In genomic region chr6:80438728-80439127, GRCh38 we compare ENCODE assay signal across 12 cellular contexts.
DNase-seq lines count a peak whose midpoint lies in the region; ATAC-seq and TF ChIP-seq lines count a peak whose summit lies in the region.
"Had no signal": no experiment of that assay in that cellular context is flagged by ENCODE, and none has a peak within 500 bp of the region (broad histone marks: within the 10 kb centered on the region; RNA-seq: fewer than 3 reads in every experiment).

No MANE protein-coding gene starts in this region.

- WGBS in IMR-90 (ENCODE audit: extremely low coverage in 2 of 2, insufficient read length in 1 of 2), 2 experiments, result no CpG with 5 or more reads among the region's 2 CpGs
- 0% methylated on average over 2 of the region's 2 CpGs for WGBS in mesenchymal stem cell

- DNase-seq in AG10803 (ENCODE audit: low read depth), result peak; percentile 94
- peak; percentile 90 for DNase-seq in IMR-90
- peak; percentile 81 for DNase-seq in brain microvascular endothelial cell
- peak; percentile 70 for DNase-seq in mesenchymal stem cell
- no peak for DNase-seq in activated T-cell treated with anti-CD3 and anti-CD28 coated beads, Interleukin-2, amount 50 U/mL, for 72 hours
- DNase-seq in NCI-H2029 (lab: John Stamatoyannopoulos, UW), result no peak
- DNase-seq: NCI-H510A; stimulated activated CD8-positive, alpha-beta memory T cell treated with anti-CD3 and anti-CD28 coated beads, Interleukin-4, amount 100 ng/mL, for 48 hours; T-helper 9 cell had no signal

- H3K9me3 ChIP-seq in IMR-90 (ENCODE audit: control insufficient read depth, insufficient read depth, low read length) (no peaks in the 10 kb centered on the region), mesenchymal stem cell (ENCODE audit: control insufficient read depth, low read length) (no peaks in the 10 kb centered on the region)
- H3K9me3 ChIP-seq: Caco-2 had no signal

- peaks cover 7% of the 10 kb centered on the region for H3K4me1 ChIP-seq in IMR-90 (ENCODE audit: control insufficient read depth, insufficient read depth, low read length)
- no peaks in the 10 kb centered on the region for H3K4me1 ChIP-seq in mesenchymal stem cell (ENCODE audit: control insufficient read depth, insufficient read depth, low read depth, low read length)

- H3K14ac ChIP-seq in IMR-90 (replicated peaks; ENCODE audit: low read depth, low read length) (peak overlapping the region; percentile 53; the same call in 1 of the 2 replicates), mesenchymal stem cell (ENCODE audit: low read length in 2 of 2) (no peak overlapping the region)

- intact Hi-C loops in IMR-90 (cut with micrococcal nuclease), result loop anchor here (2.0 kb wide), 2 partner anchors 14 to 18 kb away; no protein-coding TSS in a partner anchor

- H3K9ac ChIP-seq in IMR-90 (ENCODE audit: low read depth, low read length), result no peak overlapping the region; the same call in 1 of the 2 replicates
- peak overlapping the region; percentile 60 for H3K9ac ChIP-seq in mesenchymal stem cell (ENCODE audit: low read length)

- H3K27ac ChIP-seq in IMR-90 (ENCODE audit: insufficient read depth, low read length) (no peak overlapping the region), brain microvascular endothelial cell (peak overlapping the region; percentile 51), mesenchymal stem cell (ENCODE audit: low read length, poor library complexity, severe bottlenecking) (no peak overlapping the region)

- H4K5ac ChIP-seq in IMR-90 (ENCODE audit: low read depth, low read length), result peak overlapping the region; percentile 88; the same call in 1 of the 2 replicates

- no peaks in the 10 kb centered on the region for H4K20me1 ChIP-seq in IMR-90 (ENCODE audit: insufficient read depth, low read length)

- H2AFZ ChIP-seq in IMR-90 (replicated peaks; ENCODE audit: low read length, poor library complexity), result no peak overlapping the region
- no peak overlapping the region for H2AFZ ChIP-seq in mesenchymal stem cell (ENCODE audit: low read depth, low read length)

- TF ChIP-seq CTCF in AG10803 (conservative IDR thresholded peaks at IDR 0.05; ENCODE audit: low read length) (no peak), IMR-90 (conservative IDR thresholded peaks at IDR 0.05; ENCODE audit: low read depth, low read length) (no peak), brain microvascular endothelial cell (IDR thresholded peaks at IDR 0.05; ENCODE audit: low read depth, low read length, missing control alignments) (no peak)

- H2AK9ac ChIP-seq in IMR-90 (replicated peaks; ENCODE audit: low read depth, low read length, poor library complexity), result no peak overlapping the region

- H3K18ac ChIP-seq in IMR-90 (ENCODE audit: low read depth, low read length) (peak overlapping the region; percentile 97; the same call in 1 of the 2 replicates), mesenchymal stem cell (ENCODE audit: low read depth in 1 of 2, low read length in 2 of 2) (no peak overlapping the region)

- ATAC-seq in IMR-90 (ENCODE audit: low read depth) (peak; percentile 94), GM21737 (IDR thresholded peaks at IDR 0.05; ENCODE audit: unreplicated experiment) (no peak), HG03108 (IDR thresholded peaks at IDR 0.05; ENCODE audit: unreplicated experiment) (no peak)
- no peak for ATAC-seq in activated T-cell treated with anti-CD3 and anti-CD28 coated beads, Interleukin-2, amount 50 U/mL, for 72 hours (replicated peaks in 1 of 2)

- peak overlapping the region; percentile 12 to 83 for H4K8ac ChIP-seq in IMR-90 (ENCODE audit: low read depth in 2 of 2, low read length in 2 of 2)
- H4K8ac ChIP-seq in mesenchymal stem cell (ENCODE audit: low read length), result no peak overlapping the region

- no peak overlapping the region for H3K27ac Mint-ChIP-seq in activated T-cell treated with anti-CD3 and anti-CD28 coated beads, Interleukin-2, amount 50 U/mL, for 72 hours

- H3K9me3 Mint-ChIP-seq in activated T-cell treated with anti-CD3 and anti-CD28 coated beads, Interleukin-2, amount 50 U/mL, for 72 hours, result no peaks in the 10 kb centered on the region

- H3K4me3 ChIP-seq in AG10803 (ENCODE audit: low read length) (no peak overlapping the region), IMR-90 (ENCODE audit: insufficient read depth, low read depth, low read length) (no peak overlapping the region), brain microvascular endothelial cell (ENCODE audit: low read depth, low read length) (no peak overlapping the region), mesenchymal stem cell (ENCODE audit: insufficient read depth in 1 of 2, low read depth in 1 of 2, low read length in 2 of 2) (no peak overlapping the region)

- no peaks in the 10 kb centered on the region for H3K4me1 Mint-ChIP-seq in activated T-cell treated with anti-CD3 and anti-CD28 coated beads, Interleukin-2, amount 50 U/mL, for 72 hours (ENCODE audit: low read depth)

- POLR2A ChIA-PET in IMR-90 (lab: Charles Lee; ENCODE audit: unreplicated experiment), result interaction anchor here (0.7 to 1.1 kb wide), 2 partner anchors 13 to 47 kb away, joined by 3 to 4 read pairs; no protein-coding TSS in a partner anchor

- H2BK5ac ChIP-seq in IMR-90 (ENCODE audit: low read depth, low read length, poor library complexity, severe bottlenecking) (peak overlapping the region; percentile 92), mesenchymal stem cell (ENCODE audit: low read depth, low read length, poor library complexity, severe bottlenecking) (no peak overlapping the region)

- H2BK12ac ChIP-seq in mesenchymal stem cell (ENCODE audit: low read length in 2 of 2), result no peak overlapping the region

- H3K4ac ChIP-seq in IMR-90 (ENCODE audit: low read depth, low read length) (peak overlapping the region; percentile 77; the same call in 1 of the 2 replicates), mesenchymal stem cell (ENCODE audit: low read depth in 1 of 2, low read length in 2 of 2) (no peak overlapping the region)

- peak overlapping the region; percentile 85; the same call in 1 of the 3 replicates for H2BK15ac ChIP-seq in IMR-90 (ENCODE audit: low read depth, low read length)
- no peak overlapping the region for H2BK15ac ChIP-seq in mesenchymal stem cell (ENCODE audit: low read depth, poor library complexity, severe bottlenecking)

- peak overlapping the region; percentile 64; the same call in 1 of the 2 replicates for H3K56ac ChIP-seq in IMR-90 (ENCODE audit: extremely low read depth, insufficient read depth, low read length)

- no peaks in the 10 kb centered on the region for H3K27me3 ChIP-seq in IMR-90 (ENCODE audit: control insufficient read depth, insufficient read depth, low read length)
- H3K27me3 ChIP-seq in brain microvascular endothelial cell (replicated peaks), result no peaks in the 10 kb centered on the region
- H3K27me3 ChIP-seq in mesenchymal stem cell (ENCODE audit: control insufficient read depth in 1 of 2, insufficient read depth in 1 of 2, low read length in 2 of 2), result no peaks in the 10 kb centered on the region

- peak overlapping the region; percentile 46; the same call in 1 of the 2 replicates for H3K23ac ChIP-seq in IMR-90 (ENCODE audit: low read depth, low read length)
- H3K23ac ChIP-seq in mesenchymal stem cell (ENCODE audit: low read length in 2 of 2), result no peak overlapping the region

- H3K4me2 ChIP-seq in IMR-90 (ENCODE audit: low read depth, low read length) (peak overlapping the region; percentile 26; the same call in 1 of the 2 replicates), mesenchymal stem cell (ENCODE audit: low read length, poor library complexity, severe bottlenecking) (no peak overlapping the region)

- TF ChIP-seq RAD21 in IMR-90 (IDR thresholded peaks at IDR 0.05; ENCODE audit: low read length), result no peak

- H3K27me3 Mint-ChIP-seq in activated T-cell treated with anti-CD3 and anti-CD28 coated beads, Interleukin-2, amount 50 U/mL, for 72 hours (ENCODE audit: low read depth), result no peaks in the 10 kb centered on the region

- H3K36me3 ChIP-seq in IMR-90 (ENCODE audit: control insufficient read depth, insufficient read depth, low read length) (no peaks in the 10 kb centered on the region), brain microvascular endothelial cell (replicated peaks) (no peaks in the 10 kb centered on the region), mesenchymal stem cell (ENCODE audit: control insufficient read depth in 1 of 2, insufficient read depth in 2 of 2, low read depth in 1 of 2, low read length in 2 of 2) (no peaks in the 10 kb centered on the region)

- peak overlapping the region; percentile 71 for H4K91ac ChIP-seq in IMR-90 (ENCODE audit: insufficient read depth, low read depth, low read length)
- H4K91ac ChIP-seq in mesenchymal stem cell (ENCODE audit: low read length), result no peak overlapping the region

- H3K79me1 ChIP-seq in IMR-90 (ENCODE audit: low read depth in 1 of 2, low read length in 2 of 2) (0 out of 4 replicates have a peak, but pooled peaks cover 0 to 4% of the 10 kb centered on the region in 2 experiments), mesenchymal stem cell (replicated peaks; ENCODE audit: low read length, poor library complexity, severe bottlenecking) (no peaks in the 10 kb centered on the region)

- in situ Hi-C loops in IMR-90 (cut with MboI; ENCODE audit: low sequenced_read_pairs), result no loop called here
- in situ Hi-C loops in brain microvascular endothelial cell (cut with HindIII; ENCODE audit: low pct_ligation_motif_present, low sequenced_read_pairs), result no loop called here

- H3K36me3 Mint-ChIP-seq in activated T-cell treated with anti-CD3 and anti-CD28 coated beads, Interleukin-2, amount 50 U/mL, for 72 hours (ENCODE audit: insufficient read depth in 2 of 2), result peaks cover 0 to 1% of the 10 kb centered on the region in 2 donors

- H3K4me3 Mint-ChIP-seq in activated T-cell treated with anti-CD3 and anti-CD28 coated beads, Interleukin-2, amount 50 U/mL, for 72 hours, result no peak overlapping the region

- TF ChIP-seq POLR2A in IMR-90 (IDR thresholded peaks at IDR 0.05; ENCODE audit: low read depth, low read length), result no peak

- H3K9me1 ChIP-seq in IMR-90 (ENCODE audit: insufficient read depth, low read length), result peaks cover 7% of the 10 kb centered on the region; the same call in 1 of the 2 replicates

- H2AK5ac ChIP-seq in IMR-90 (ENCODE audit: low read depth, low read length) (no peak overlapping the region), mesenchymal stem cell (ENCODE audit: low read length, severe bottlenecking) (no peak overlapping the region)

- dilution Hi-C loops in IMR-90 (cut with HindIII; ENCODE audit: low sequenced_read_pairs, unreplicated experiment), result no loop called here

- H2BK120ac ChIP-seq in IMR-90 (ENCODE audit: low read depth, low read length) (peak overlapping the region; percentile 93), mesenchymal stem cell (ENCODE audit: low read depth, low read length) (no peak overlapping the region)

- no TSS peak for BruUV-seq in IMR-90 (replicated peaks; lab: Mats Ljungman, UMichigan)

- peak overlapping the region; percentile 95 for H2BK20ac ChIP-seq in IMR-90 (ENCODE audit: low read depth, low read length)

- CTCF ChIA-PET in IMR-90 (lab: Yijun Ruan, JAX), result no interaction called here

TF ChIP-seq in IMR-90, 13 proteins besides CTCF, POLR2A, EP300 and RAD21 (continues in another document):
- TF ChIP-seq CEBPB (IDR thresholded peaks at IDR 0.05; ENCODE audit: low read depth, low read length) (peak; percentile 91), RCOR1 (IDR thresholded peaks at IDR 0.05; ENCODE audit: insufficient replicate concordance, low read length) (peak; percentile 31), NFE2L2 (IDR thresholded peaks at IDR 0.05; ENCODE audit: low read depth, low read length) (no peak), FOS (IDR thresholded peaks at IDR 0.05; ENCODE audit: low read depth, low read length) (peak; percentile 29; the same call in 1 of the 2 replicates)

Comparison
In these comparisons a context has a peak if more than half of its experiments do, and no peak if none do; other contexts are left out.
1. DNase-seq: peak in AG10803 (single experiment), IMR-90 (single experiment), brain microvascular endothelial cell (single experiment) and mesenchymal stem cell (single experiment); none in activated T-cell treated with anti-CD3 and anti-CD28 coated beads, Interleukin-2, amount 50 U/mL, for 72 hours (0 of 2) and NCI-H2029 (single experiment).